ENCODE assay signal across 8 cellular contexts in the genomic region with DNA sequence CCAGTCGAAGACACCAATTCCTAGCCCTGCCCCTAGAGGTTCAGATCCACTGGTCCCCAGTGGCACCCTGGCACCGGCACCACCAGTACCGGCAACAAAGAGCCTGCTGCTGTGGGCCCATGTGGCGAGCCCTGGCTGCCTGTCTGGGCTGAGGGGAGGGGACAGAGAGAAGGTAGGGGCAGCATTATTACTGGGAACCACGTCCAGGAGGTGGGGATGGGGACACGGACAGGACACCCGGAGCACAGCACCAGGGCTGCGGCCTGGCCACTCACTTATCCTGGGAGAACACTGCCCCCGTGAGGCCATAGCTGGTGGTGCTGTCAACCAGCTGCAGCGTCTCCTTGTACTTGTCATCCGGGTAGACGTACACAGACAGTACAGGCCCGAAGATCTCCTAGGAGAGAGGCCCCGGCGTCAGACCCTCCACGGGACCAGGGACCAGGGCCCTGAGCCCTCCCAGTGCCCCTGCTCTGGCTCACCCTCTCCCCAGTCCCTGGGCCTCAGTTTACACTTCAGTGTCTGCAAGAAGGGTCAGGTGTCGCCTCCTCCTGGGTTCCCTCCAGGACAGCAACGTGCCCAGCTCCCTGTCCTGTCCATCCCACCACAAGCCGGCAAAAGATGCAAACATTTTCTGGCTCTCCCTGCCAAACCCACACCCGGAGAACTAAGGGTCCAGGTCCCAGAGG. TPM values are rescaled to one million over a fixed set of nuclear protein-coding genes. Genes with fewer than 3 reads are reported as not detected.
DNase-seq lines count a peak whose midpoint lies in the region; ATAC-seq and TF ChIP-seq lines count a peak whose summit lies in the region.

No MANE protein-coding gene starts in this region.

- no peaks in the 10 kb centered on the region for H3K4me1 Mint-ChIP-seq in Calu3 (ENCODE audit: low read depth, unreplicated experiment)
- no peaks in the 10 kb centered on the region for H3K4me1 Mint-ChIP-seq in activated T-helper 17 cell treated with anti-CD3 and anti-CD28 coated beads, Interleukin-2, amount 50 U/mL, for 72 hours

- POLR2A ChIA-PET in RWPE1 (lab: Yijun Ruan, JAX; ENCODE audit: low non-redundant PET), result no interaction called here

- no peak for TF ChIP-seq EP300 in stomach (IDR thresholded peaks at IDR 0.05)

- BruUV-seq in Calu3 (replicated peaks; lab: Mats Ljungman, UMichigan), result no TSS peak

- WGBS in stomach, 5 donors, result 38 to 46% (median 42%) methylated on average over 13 to 20 of the region's 20 CpGs

- DNase-seq in Calu3, result peak; percentile 32
- peak; percentile 72 for DNase-seq in Jurkat, Clone E6-1 (ENCODE audit: low read depth, low spot score)
- peak; percentile 59 for DNase-seq in RWPE1 (ENCODE audit: low spot score)
- peak; percentile 85 for DNase-seq in fibroblast of villous mesenchyme (ENCODE audit: low read depth)
- DNase-seq in stomach, result peak; percentile 83

- TF ChIP-seq POLR2A in stomach (IDR thresholded peaks at IDR 0.05), result no peak

- H3K9me3 Mint-ChIP-seq in Calu3 (ENCODE audit: low read depth, unreplicated experiment), result no peaks in the 10 kb centered on the region
- H3K9me3 Mint-ChIP-seq in activated T-helper 17 cell treated with anti-CD3 and anti-CD28 coated beads, Interleukin-2, amount 50 U/mL, for 72 hours, result no peaks in the 10 kb centered on the region

- no peak overlapping the region for H3K27ac ChIP-seq in RWPE1
- no peak overlapping the region for H3K27ac ChIP-seq in neutrophil
- H3K27ac ChIP-seq in stomach, result no peak overlapping the region

- H3K4me1 ChIP-seq in neutrophil (ENCODE audit: control insufficient read depth in 1 of 2, insufficient read depth in 1 of 2, low read depth in 1 of 2, low read length in 1 of 2) (no peaks in the 10 kb centered on the region), stomach (peaks cover 0 to 9% (median 4%) of the 10 kb centered on the region in 4 donors)

- H3K9me3 ChIP-seq in neutrophil, result no peaks in the 10 kb centered on the region
- no peaks in the 10 kb centered on the region for H3K9me3 ChIP-seq in stomach

- H3K27ac Mint-ChIP-seq in Calu3 (ENCODE audit: unreplicated experiment), result no peak overlapping the region
- H3K27ac Mint-ChIP-seq in activated T-helper 17 cell treated with anti-CD3 and anti-CD28 coated beads, Interleukin-2, amount 50 U/mL, for 72 hours, result no peak overlapping the region

- H3K27me3 Mint-ChIP-seq in Calu3 (ENCODE audit: unreplicated experiment), result no peaks in the 10 kb centered on the region
- H3K27me3 Mint-ChIP-seq in activated T-helper 17 cell treated with anti-CD3 and anti-CD28 coated beads, Interleukin-2, amount 50 U/mL, for 72 hours, result no peaks in the 10 kb centered on the region

- peak; percentile 61 for ATAC-seq in activated T-helper 17 cell treated with anti-CD3 and anti-CD28 coated beads, Interleukin-2, amount 50 U/mL, for 72 hours (replicated peaks)
- ATAC-seq in GM18520 (IDR thresholded peaks at IDR 0.05; ENCODE audit: unreplicated experiment), result no peak

- CTCF ChIA-PET in Calu3 (lab: Charles Lee) (interaction anchor here (0.6 kb wide), 1 partner anchor 278 kb away, joined by 3 read pairs; no protein-coding TSS in a partner anchor), RWPE1 (lab: Yijun Ruan, JAX) (interaction anchor here (0.6 to 3.9 kb wide), 10 partner anchors 9 to 1917 kb away, joined by 3 to 26 read pairs (median 4); no protein-coding TSS in a partner anchor)

- TF ChIP-seq CTCF in Calu3 (IDR thresholded peaks at IDR 0.05; ENCODE audit: unreplicated experiment), result peak; percentile 47
- TF ChIP-seq CTCF in RWPE1 (conservative IDR thresholded peaks at IDR 0.05; ENCODE audit: low read depth), result peak; percentile 72
- peak; percentile 86 for TF ChIP-seq CTCF in fibroblast of villous mesenchyme (IDR thresholded peaks at IDR 0.05; ENCODE audit: insufficient read depth, low read depth, low read length)
- peak; percentile 34 for TF ChIP-seq CTCF in neutrophil (IDR thresholded peaks at IDR 0.05)
- TF ChIP-seq CTCF in stomach (IDR thresholded peaks at IDR 0.05), result peak in 5 of 7 experiments; percentile 54 to 77 (median 74)

- H3K36me3 ChIP-seq in neutrophil (peaks cover 77% of the 10 kb centered on the region), stomach (peaks cover 0 to 35% (median 5%) of the 10 kb centered on the region in 4 donors)

- no peaks in the 10 kb centered on the region for H3K36me3 Mint-ChIP-seq in Calu3 (ENCODE audit: insufficient read depth, unreplicated experiment)
- no peaks in the 10 kb centered on the region for H3K36me3 Mint-ChIP-seq in activated T-helper 17 cell treated with anti-CD3 and anti-CD28 coated beads, Interleukin-2, amount 50 U/mL, for 72 hours (ENCODE audit: low read depth)

- no peak overlapping the region for H3K4me3 ChIP-seq in Jurkat, Clone E6-1 (ENCODE audit: low read length)
- H3K4me3 ChIP-seq in fibroblast of villous mesenchyme (ENCODE audit: low read depth, low read length) (no peak overlapping the region), neutrophil (ENCODE audit: low read depth in 1 of 2, low read length in 1 of 2) (no peak overlapping the region), stomach (no peak overlapping the region)

- intact Hi-C loops in Calu3 (cut with micrococcal nuclease; ENCODE audit: unreplicated experiment) (no loop called here), stomach (cut with DNase I; ENCODE audit: low total_unique reads) (no loop called here)

- H3K27me3 ChIP-seq in neutrophil (no peaks in the 10 kb centered on the region), stomach (no peaks in the 10 kb centered on the region)

- no peak overlapping the region for H3K4me3 Mint-ChIP-seq in Calu3 (ENCODE audit: low read depth, unreplicated experiment)
- H3K4me3 Mint-ChIP-seq in activated T-helper 17 cell treated with anti-CD3 and anti-CD28 coated beads, Interleukin-2, amount 50 U/mL, for 72 hours, result no peak overlapping the region

RNA-seq across cellular contexts. Expression of gene TAS1R2, which starts 15.8 kb away (rescaled TPM):
- total RNA-seq in Calu3 (2022) (not detected in 2 replicates), fibroblast of villous mesenchyme (not detected in 2 replicates), stomach (1 to 10 TPM in 1 of 5 donors, not detected in 4; 9.9 TPM)
- not detected for polyA plus RNA-seq in Jurkat, Clone E6-1 (2012; ENCODE audit: insufficient read depth, insufficient read length)
- not detected for total RNA-seq in activated T-helper 17 cell treated with anti-CD3 and anti-CD28 coated beads, Interleukin-2, amount 50 U/mL, for 72 hours
- not detected for polyA plus RNA-seq in stomach

RNA-seq across cellular contexts. Expression of gene ALDH4A1, which starts 27.1 kb away (rescaled TPM):
- 10.1 and 10.7 TPM in 2 replicates for total RNA-seq in Calu3 (2022)
- polyA plus RNA-seq in Jurkat, Clone E6-1 (2012; ENCODE audit: insufficient read depth, insufficient read length), result 21.3 TPM
- 1 to 10 TPM; 3.5 to 4.8 TPM for total RNA-seq in activated T-helper 17 cell treated with anti-CD3 and anti-CD28 coated beads, Interleukin-2, amount 50 U/mL, for 72 hours
- 13.0 and 13.5 TPM in 2 replicates for total RNA-seq in fibroblast of villous mesenchyme
- 10 to 100 TPM in 1 of 5 donors, 1 to 10 TPM in 4; 3.5 to 11.0 (median 7.6) TPM for total RNA-seq in stomach
- 10 to 100 TPM in 2 of 3 donors, 1 to 10 TPM in 1; 6.7 to 16.0 (median 11.1) TPM for polyA plus RNA-seq in stomach

Comparison
In these comparisons a context has a peak if more than half of its experiments do, and no peak if none do; other contexts are left out.
1. DNase-seq: peak in every context shown above with its lines; median percentile 85 in fibroblast of villous mesenchyme; 83 in stomach; 72 in Jurkat, Clone E6-1; 59 in RWPE1; 32 in Calu3.
2. CTCF ChIP-seq: peak in every context shown above with its lines; median percentile 86 in fibroblast of villous mesenchyme; 74 in stomach; 72 in RWPE1; 47 in Calu3; 34 in neutrophil.